9 cellular contexts compared by ENCODE assay signal in genomic region chr10:110802090-110802489, GRCh38.
DNase-seq lines count a peak whose midpoint lies in the region; ATAC-seq and TF ChIP-seq lines count a peak whose summit lies in the region.
"Had no signal": no experiment of that assay in that cellular context is flagged by ENCODE, and none has a peak within 500 bp of the region (broad histone marks: within the 10 kb centered on the region; RNA-seq: fewer than 3 reads in every experiment).

No MANE protein-coding gene starts in this region.

- no peak for TF ChIP-seq POLR2A in sigmoid colon (IDR thresholded peaks at IDR 0.05)

- no peak for TF ChIP-seq CTCF in epithelial cell of esophagus (IDR thresholded peaks at IDR 0.05; ENCODE audit: insufficient read depth, low read depth, low read length, missing control alignments)
- TF ChIP-seq CTCF in sigmoid colon (IDR thresholded peaks at IDR 0.05) = no peak

- peaks cover 0 to 15% (median 0%) of the 10 kb centered on the region in 4 donors for H3K36me3 ChIP-seq in sigmoid colon

- peak overlapping the region; percentile 65 to 80 (median 70) for H3K27ac ChIP-seq in sigmoid colon

- intact Hi-C loops in sigmoid colon (cut with DNase I) = loop anchor here (5.0 kb wide), 1 partner anchor 70 kb away; the partner anchor contains the start of gene PDCD4

- WGBS in sigmoid colon, 2 donors = 92 to 96% methylated on average over 1 of the region's 1 CpG

- DNase-seq in NCI-H2107 treated with DMSO at 0.1 percent for 48 hours (lab: John Stamatoyannopoulos, UW; ENCODE audit: unreplicated experiment) = peak; percentile 30
- DNase-seq in NCI-H2107 (lab: John Stamatoyannopoulos, UW) = no peak
- peak; percentile 36 for DNase-seq in NCI-H446 treated with DMSO at 0.1 percent for 48 hours (lab: John Stamatoyannopoulos, UW)
- peak; percentile 63 for DNase-seq in epithelial cell of esophagus (ENCODE audit: low read depth)
- DNase-seq in sigmoid colon = no peak
- DNase-seq in DMS153 (lab: John Stamatoyannopoulos, UW) = no peak
- no peak for DNase-seq in HuH-7 (ENCODE audit: low spot score)

- no peaks in the 10 kb centered on the region for H3K27me3 ChIP-seq in sigmoid colon
- H3K27me3 ChIP-seq: cardiac muscle cell had no signal

- H3K4me1 ChIP-seq in sigmoid colon = peaks cover 0 to 39% (median 38%) of the 10 kb centered on the region in 4 donors

- H3K9me3 ChIP-seq in sigmoid colon = no peaks in the 10 kb centered on the region

- H3K4me3 ChIP-seq in epithelial cell of esophagus (ENCODE audit: low read length) (no peak overlapping the region), sigmoid colon (no peak overlapping the region)
- H3K4me3 ChIP-seq: cardiac muscle cell had no signal

- ATAC-seq in GM18870 (IDR thresholded peaks at IDR 0.05; ENCODE audit: unreplicated experiment) = no peak

- TF ChIP-seq EP300 in sigmoid colon (IDR thresholded peaks at IDR 0.05) = no peak

Comparison
In these comparisons a context has a peak if more than half of its experiments do, and no peak if none do; other contexts are left out.
1. DNase-seq: peak in NCI-H2107 treated with DMSO at 0.1 percent for 48 hours (single experiment), NCI-H446 treated with DMSO at 0.1 percent for 48 hours (single experiment) and epithelial cell of esophagus (single experiment); none in NCI-H2107 (single experiment), sigmoid colon (single experiment), DMS153 (single experiment) and HuH-7 (single experiment).